In genomic region chr4:168605411-168605810, GRCh38 we compare ENCODE assay signal across 12 cellular contexts.
DNase-seq lines count a peak whose midpoint lies in the region; ATAC-seq and TF ChIP-seq lines count a peak whose summit lies in the region.
"Had no signal": no experiment of that assay in that cellular context is flagged by ENCODE, and none has a peak within 500 bp of the region (broad histone marks: within the 10 kb centered on the region; RNA-seq: fewer than 3 reads in every experiment).

No MANE protein-coding gene starts in this region.

- CTCF ChIA-PET in mammary epithelial cell (lab: Charles Lee; ENCODE audit: low non-redundant PET) = interaction anchor here (0.6 kb wide), 1 partner anchor 32 kb away, joined by 3 read pairs; no protein-coding TSS in a partner anchor

- BruUV-seq in mammary epithelial cell (replicated peaks; lab: Mats Ljungman, UMichigan) = no TSS peak

- H3K36me3 ChIP-seq in mammary epithelial cell (ENCODE audit: insufficient read depth, low read length) (no peaks in the 10 kb centered on the region), skeletal muscle tissue (ENCODE audit: control insufficient read depth in 3 of 3, insufficient read depth in 3 of 3, low read length in 3 of 3) (no peaks in the 10 kb centered on the region)
- H3K36me3 ChIP-seq: cardiac muscle cell had no signal

- no peaks in the 10 kb centered on the region for H4K20me1 ChIP-seq in mammary epithelial cell (ENCODE audit: insufficient read depth, low read length)

- no peaks in the 10 kb centered on the region for H3K79me2 ChIP-seq in mammary epithelial cell (ENCODE audit: insufficient read depth, low read length)

- peak overlapping the region; percentile 58 for H3K27ac ChIP-seq in mammary epithelial cell (ENCODE audit: insufficient read depth, low read depth, low read length)
- H3K27ac ChIP-seq in right cardiac atrium (ENCODE audit: low read length) = peak overlapping the region; percentile 49
- peak overlapping the region; percentile 69 for H3K27ac ChIP-seq in skeletal muscle tissue (ENCODE audit: low read depth, low read length)
- H3K27ac ChIP-seq: cardiac muscle cell had no signal

- ATAC-seq in right cardiac atrium (peak in 1 of 2 donors; percentile 79), GM19035 (IDR thresholded peaks at IDR 0.05; ENCODE audit: unreplicated experiment) (no peak), GM19455 (IDR thresholded peaks at IDR 0.05; ENCODE audit: unreplicated experiment) (no peak)

- no peak overlapping the region for H2AFZ ChIP-seq in mammary epithelial cell (ENCODE audit: low read depth, low read length)

- H3K9ac ChIP-seq in mammary epithelial cell (ENCODE audit: insufficient read depth, low read length) = no peak overlapping the region
- H3K9ac ChIP-seq in skeletal muscle tissue (ENCODE audit: low read depth in 1 of 3, low read length in 3 of 3) = no peak overlapping the region

- intact Hi-C loops in mammary epithelial cell (cut with micrococcal nuclease) (no loop called here), right cardiac atrium (cut with DNase I) (no loop called here)

- no peak overlapping the region for H3K4me2 ChIP-seq in mammary epithelial cell (ENCODE audit: insufficient read depth, low read depth, low read length)

- H3K27me3 ChIP-seq in mammary epithelial cell (ENCODE audit: insufficient read depth, low read length) (no peaks in the 10 kb centered on the region), right cardiac atrium (ENCODE audit: control insufficient read depth, insufficient read depth) (no peaks in the 10 kb centered on the region), skeletal muscle tissue (ENCODE audit: control insufficient read depth in 3 of 3, insufficient read depth in 3 of 3, low read length in 3 of 3) (no peaks in the 10 kb centered on the region)
- H3K27me3 ChIP-seq: cardiac muscle cell had no signal

- TF ChIP-seq CTCF in mammary epithelial cell (conservative IDR thresholded peaks at IDR 0.05 in 1 of 2, IDR thresholded peaks at IDR 0.05 in 1 of 2; ENCODE audit: extremely low read depth in 1 of 2, insufficient read depth in 1 of 2, low read depth in 1 of 2, low read length in 2 of 2) = no peak

- H3K4me1 ChIP-seq in mammary epithelial cell (ENCODE audit: insufficient read depth, low read length) (peaks cover 50% of the 10 kb centered on the region), right cardiac atrium (ENCODE audit: control insufficient read depth, insufficient read depth, low read length) (no peaks in the 10 kb centered on the region), skeletal muscle tissue (ENCODE audit: control insufficient read depth in 3 of 3, insufficient read depth in 3 of 3, low read length in 3 of 3) (peaks cover 13 to 15% (median 14%) of the 10 kb centered on the region in 3 donors)

- in situ Hi-C loops in mammary epithelial cell (cut with MboI; ENCODE audit: low sequenced_read_pairs in 2 of 2) = no loop called here

- dilution Hi-C loops in mammary epithelial cell (cut with HindIII; ENCODE audit: low sequenced_read_pairs) = no loop called here

- WGBS in mammary epithelial cell (ENCODE audit: low coverage, missing lambda C conversion rate) = 63% methylated on average over 3 of the region's 3 CpGs
- WGBS in right cardiac atrium = 80% methylated on average over 3 of the region's 3 CpGs

- no peak overlapping the region for H3K4me3 ChIP-seq in mammary epithelial cell (replicated peaks in 1 of 3; ENCODE audit: insufficient read depth in 1 of 3, low read depth in 2 of 3, low read length in 3 of 3)
- no peak overlapping the region for H3K4me3 ChIP-seq in right cardiac atrium (ENCODE audit: low read length)
- H3K4me3 ChIP-seq in skeletal muscle tissue (ENCODE audit: low read length in 3 of 3) = no peak overlapping the region
- H3K4me3 ChIP-seq: cardiac muscle cell had no signal

- peak; percentile 27 for DNase-seq in HPDE6-E6E7 (ENCODE audit: extremely low spot score)
- peak; percentile 70 for DNase-seq in mammary epithelial cell
- peak in 1 of 3 donors; percentile 42 for DNase-seq in right cardiac atrium
- no peak for DNase-seq in medulla oblongata (ENCODE audit: extremely low spot score)
- DNase-seq in SIG-M5 (lab: John Stamatoyannopoulos, UW) = no peak
- DNase-seq: activated T-cell treated with anti-CD3 and anti-CD28 coated beads for 4 hours; NCI-H1417; stimulated activated CD4-positive, alpha-beta T cell treated with anti-CD3 and anti-CD28 coated beads, Interleukin-1b, Interleukin-23, amount 100 ng/mL, for 48 hours had no signal

- H3K9me3 ChIP-seq in mammary epithelial cell (replicated peaks; ENCODE audit: insufficient read depth, low read length) (no peaks in the 10 kb centered on the region), right cardiac atrium (ENCODE audit: control insufficient read depth, low read length) (no peaks in the 10 kb centered on the region), skeletal muscle tissue (ENCODE audit: control insufficient read depth in 3 of 3, low read length in 3 of 3) (no peaks in the 10 kb centered on the region)

Comparison
In these comparisons a context has a peak if more than half of its experiments do, and no peak if none do; other contexts are left out.
1. DNase-seq: peak in HPDE6-E6E7 (single experiment) and mammary epithelial cell (single experiment); none in medulla oblongata (single experiment) and SIG-M5 (single experiment).
2. Peak in every context shown above with its lines, with median percentiles within 50 percentile points of each other: H3K27ac ChIP-seq.